16 cellular contexts compared by ENCODE assay signal in the genomic region with DNA sequence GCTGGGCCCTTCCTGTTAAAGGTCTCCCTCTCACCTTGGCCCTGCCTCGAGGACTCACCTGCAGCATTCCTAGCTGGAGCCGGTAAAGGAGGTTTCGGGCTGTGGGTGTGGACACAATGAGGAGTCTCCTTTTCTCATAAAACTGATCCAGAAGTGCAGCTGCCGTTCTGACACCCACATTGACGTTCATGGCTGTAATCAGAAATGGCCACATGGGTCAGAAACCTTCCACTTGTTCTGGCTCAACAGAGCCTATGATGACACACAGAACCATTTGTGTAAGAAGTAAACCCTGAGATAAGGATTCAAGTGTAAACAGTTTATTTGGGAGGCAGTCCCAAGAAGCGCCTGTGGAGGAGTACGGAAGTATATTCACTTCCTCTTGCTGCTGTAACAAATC.
DNase-seq lines count a peak whose midpoint lies in the region; ATAC-seq and TF ChIP-seq lines count a peak whose summit lies in the region.
"Had no signal": no experiment of that assay in that cellular context is flagged by ENCODE, and none has a peak within 500 bp of the region (broad histone marks: within the 10 kb centered on the region; RNA-seq: fewer than 3 reads in every experiment).

No MANE protein-coding gene starts in this region.

- no peaks in the 10 kb centered on the region for H3K27me3 ChIP-seq in Loucy (ENCODE audit: insufficient read depth, low read length, poor library complexity, severe bottlenecking)
- H3K27me3 ChIP-seq: BLaER1 treated with 17β-estradiol and CSF1 and Interleukin-3, amounts not matched to agents 10 nM and 100 nM had no signal

- 0 out of 2 replicates have a peak overlapping the region, but pooled peaks have one; percentile 39 for H2AFZ ChIP-seq in Loucy (ENCODE audit: low read length)

- H3K4me2 ChIP-seq in Loucy (ENCODE audit: low read depth, low read length, poor library complexity, severe bottlenecking), result no peak overlapping the region
- H3K4me2 ChIP-seq: BLaER1 treated with 17β-estradiol and CSF1 and Interleukin-3, amounts not matched to agents 10 nM and 100 nM had no signal

- no peaks in the 10 kb centered on the region for H3F3A ChIP-seq in Loucy (ENCODE audit: low read depth)

- H3K4me3 ChIP-seq in Loucy (ENCODE audit: low read length, poor library complexity, severe bottlenecking) (no peak overlapping the region), fibroblast of villous mesenchyme (ENCODE audit: low read depth, low read length) (no peak overlapping the region), mucosa of descending colon (no peak overlapping the region)
- H3K4me3 ChIP-seq: BLaER1 treated with 17β-estradiol and CSF1 and Interleukin-3, amounts not matched to agents 10 nM and 100 nM; GM12878; HAP-1 had no signal

- DNase-seq in fibroblast of villous mesenchyme (ENCODE audit: low read depth) (peak; percentile 80), mucosa of descending colon (peak in 2 of 3 donors; percentile 34 to 38), NCI-H774 (lab: John Stamatoyannopoulos, UW) (no peak)
- DNase-seq: CD4-positive, CD25-positive, alpha-beta regulatory T cell; CD8-positive, alpha-beta memory T cell; COR-L47; DMS 273 treated with DMSO at 0.1 percent for 48 hours; DMS53; DND-41; EL had no signal

- no peaks in the 10 kb centered on the region for H3K79me2 ChIP-seq in Loucy (ENCODE audit: insufficient read depth, low read length)

- H4K20me1 ChIP-seq in Loucy (ENCODE audit: insufficient read depth, low read length, poor library complexity, severe bottlenecking), result no peaks in the 10 kb centered on the region
- H4K20me1 ChIP-seq: BLaER1 treated with 17β-estradiol and CSF1 and Interleukin-3, amounts not matched to agents 10 nM and 100 nM had no signal

- no peak overlapping the region for H3K9ac ChIP-seq in Loucy (ENCODE audit: low read depth, low read length, poor library complexity, severe bottlenecking)
- H3K9ac ChIP-seq: BLaER1 treated with 17β-estradiol and CSF1 and Interleukin-3, amounts not matched to agents 10 nM and 100 nM had no signal

- ATAC-seq in mucosa of descending colon, result peak; percentile 84
- no peak for ATAC-seq in HG03135 (IDR thresholded peaks at IDR 0.05; ENCODE audit: unreplicated experiment)
- no peak for ATAC-seq in GM21786 (IDR thresholded peaks at IDR 0.05; ENCODE audit: unreplicated experiment)
- ATAC-seq: GM12878 had no signal

- intact Hi-C loops in mucosa of descending colon (cut with DNase I, micrococcal nuclease), result no loop called here

- H3K9me3 ChIP-seq in Loucy (ENCODE audit: insufficient read depth, low read depth, low read length), result no peaks in the 10 kb centered on the region
- H3K9me3 ChIP-seq in mucosa of descending colon, result no peaks in the 10 kb centered on the region
- H3K9me3 ChIP-seq: BLaER1 treated with 17β-estradiol and CSF1 and Interleukin-3, amounts not matched to agents 10 nM and 100 nM; HAP-1 had no signal

- H3K4me1 ChIP-seq in Loucy (ENCODE audit: insufficient read depth, low read length, poor library complexity, severe bottlenecking) (no peaks in the 10 kb centered on the region), mucosa of descending colon (ENCODE audit: low read depth) (no peaks in the 10 kb centered on the region)
- H3K4me1 ChIP-seq: BLaER1 treated with 17β-estradiol and CSF1 and Interleukin-3, amounts not matched to agents 10 nM and 100 nM; HAP-1 had no signal

- H3K36me3 ChIP-seq in Loucy (ENCODE audit: insufficient read depth, low read length) (no peaks in the 10 kb centered on the region), mucosa of descending colon (ENCODE audit: low read depth) (no peaks in the 10 kb centered on the region)
- H3K36me3 ChIP-seq: BLaER1 treated with 17β-estradiol and CSF1 and Interleukin-3, amounts not matched to agents 10 nM and 100 nM; HAP-1 had no signal

- no peaks in the 10 kb centered on the region for H3K9me2 ChIP-seq in Loucy (replicated peaks; ENCODE audit: low read depth, low read length)

- no peak for TF ChIP-seq CTCF in Loucy (conservative IDR thresholded peaks at IDR 0.05; ENCODE audit: low read length)
- TF ChIP-seq CTCF in fibroblast of villous mesenchyme (IDR thresholded peaks at IDR 0.05; ENCODE audit: insufficient read depth, low read depth, low read length), result no peak
- no peak for TF ChIP-seq CTCF in mucosa of descending colon (IDR thresholded peaks at IDR 0.05)
